Comparison of ENCODE assay signal across 20 cellular contexts in genomic region chr15:63979227-63979793, GRCh38.
DNase-seq lines count a peak whose midpoint lies in the region; ATAC-seq and TF ChIP-seq lines count a peak whose summit lies in the region.
"Had no signal": no experiment of that assay in that cellular context is flagged by ENCODE, and none has a peak within 500 bp of the region (broad histone marks: within the 10 kb centered on the region; RNA-seq: fewer than 3 reads in every experiment).

No MANE protein-coding gene starts in this region.

- in situ Hi-C loops in GM23248 (cut with MboI), result no loop called here

- no peak overlapping the region for H4K91ac ChIP-seq in mesenchymal stem cell (ENCODE audit: low read length)

- peak; percentile 8 for DNase-seq in GM23248
- DNase-seq in left ventricle myocardium superior, result no peak
- DNase-seq in retina, result peak; percentile 28
- DNase-seq in erythroblast (lab: John Stamatoyannopoulos, UW), result no peak
- DNase-seq in KG1 (lab: John Stamatoyannopoulos, UW), result no peak
- DNase-seq in mesenchymal stem cell, result no peak
- DNase-seq in dedifferentiated amniotic fluid mesenchymal stem cell (ENCODE audit: extremely low spot score), result no peak
- DNase-seq: activated CD4-positive, alpha-beta memory T cell treated with anti-CD3 and anti-CD28 coated beads for 36 hours; CD4-positive, CD25-positive, alpha-beta regulatory T cell; DMS53; left lung; NCI-H1092 treated with DMSO at 0.1 percent for 48 hours; NK-92 treated with Interleukin-12 subunit alpha and Interleukin-12 subunit beta, amount 100 ng/mL, for 24 hours; RPMI8226; stomach; T-cell had no signal

- H3K9me3 ChIP-seq in GM23248 (ENCODE audit: low read depth) (no peaks in the 10 kb centered on the region), mesenchymal stem cell (ENCODE audit: control insufficient read depth, low read length) (no peaks in the 10 kb centered on the region)
- H3K9me3 ChIP-seq: HAP-1, left lung, stomach had no signal

- H3K36me3 ChIP-seq in GM23248 (ENCODE audit: low read depth) (no peaks in the 10 kb centered on the region), mesenchymal stem cell (ENCODE audit: control insufficient read depth in 1 of 2, insufficient read depth in 2 of 2, low read depth in 1 of 2, low read length in 2 of 2) (peaks cover 3 to 11% of the 10 kb centered on the region in 2 experiments)
- H3K36me3 ChIP-seq: HAP-1, left lung had no signal

- no peak overlapping the region for H4K8ac ChIP-seq in mesenchymal stem cell (ENCODE audit: low read length)

- no peaks in the 10 kb centered on the region for H3K9me3 Mint-ChIP-seq in brain
- H3K9me3 Mint-ChIP-seq: activated CD4-positive, alpha-beta memory T cell treated with anti-CD3 and anti-CD28 coated beads for 36 hours; CD4-positive, CD25-positive, alpha-beta regulatory T cell; T-cell had no signal

- no peak overlapping the region for H3K23ac ChIP-seq in mesenchymal stem cell (ENCODE audit: low read length in 2 of 2)

- no peak overlapping the region for H3K18ac ChIP-seq in mesenchymal stem cell (ENCODE audit: low read depth in 1 of 2, low read length in 2 of 2)

- no peak overlapping the region for H3K14ac ChIP-seq in mesenchymal stem cell (ENCODE audit: low read length in 2 of 2)

- no peak for TF ChIP-seq POLR2A in erythroblast (IDR thresholded peaks at IDR 0.05; ENCODE audit: low read length)

- H3K4me1 ChIP-seq in GM23248 (ENCODE audit: insufficient read depth), result peaks cover 8% of the 10 kb centered on the region
- H3K4me1 ChIP-seq in mesenchymal stem cell (ENCODE audit: control insufficient read depth, insufficient read depth, low read depth, low read length), result peaks cover 7% of the 10 kb centered on the region

- no peak for TF ChIP-seq CTCF in brain (conservative IDR thresholded peaks at IDR 0.05)

- WGBS in GM23248 (ENCODE audit: low coverage in 1 of 2, low lambda C conversion rate in 2 of 2, missing lambda C conversion rate in 2 of 2), 2 experiments, result 82 to 87% methylated on average over 6 of the region's 6 CpGs
- WGBS in mesenchymal stem cell, result 46% methylated on average over 6 of the region's 6 CpGs

- H2AK5ac ChIP-seq in mesenchymal stem cell (ENCODE audit: low read length, severe bottlenecking), result no peak overlapping the region

- no peak overlapping the region for H3K9ac ChIP-seq in GM23248
- no peak overlapping the region for H3K9ac ChIP-seq in mesenchymal stem cell (ENCODE audit: low read length)

- no peaks in the 10 kb centered on the region for H3K27me3 Mint-ChIP-seq in brain
- H3K27me3 Mint-ChIP-seq: activated CD4-positive, alpha-beta memory T cell treated with anti-CD3 and anti-CD28 coated beads for 36 hours; T-cell had no signal

- H3K4me3 ChIP-seq in GM23248 (no peak overlapping the region), mesenchymal stem cell (ENCODE audit: insufficient read depth in 1 of 2, low read depth in 1 of 2, low read length in 2 of 2) (no peak overlapping the region)
- H3K4me3 ChIP-seq: HAP-1, K562, left lung, stomach had no signal

- H3K27me3 ChIP-seq in GM23248 (replicated peaks; ENCODE audit: insufficient read depth) (no peaks in the 10 kb centered on the region), mesenchymal stem cell (ENCODE audit: control insufficient read depth in 1 of 2, insufficient read depth in 1 of 2, low read length in 2 of 2) (peaks cover 0 to 8% of the 10 kb centered on the region in 2 experiments)
- H3K27me3 ChIP-seq: left lung, stomach had no signal

- H2BK5ac ChIP-seq in mesenchymal stem cell (ENCODE audit: low read depth, low read length, poor library complexity, severe bottlenecking), result no peak overlapping the region

- H3K79me2 ChIP-seq in GM23248 (ENCODE audit: insufficient read depth), result no peaks in the 10 kb centered on the region

- H3K36me3 Mint-ChIP-seq in brain, result no peaks in the 10 kb centered on the region
- H3K36me3 Mint-ChIP-seq: activated CD4-positive, alpha-beta memory T cell treated with anti-CD3 and anti-CD28 coated beads for 36 hours; CD4-positive, CD25-positive, alpha-beta regulatory T cell had no signal

- H2BK12ac ChIP-seq in mesenchymal stem cell (ENCODE audit: low read length in 2 of 2), result no peak overlapping the region

- ATAC-seq in left ventricle myocardium superior, result peak; percentile 51
- ATAC-seq: K562, left lung, T-cell had no signal

- H3K27ac Mint-ChIP-seq in brain, result peak overlapping the region in 3 of 5 experiments; percentile 27 to 79 (median 50)
- H3K27ac Mint-ChIP-seq: activated CD4-positive, alpha-beta memory T cell treated with anti-CD3 and anti-CD28 coated beads for 36 hours; T-cell had no signal

- H3K79me1 ChIP-seq in mesenchymal stem cell (replicated peaks; ENCODE audit: low read length, poor library complexity, severe bottlenecking), result no peaks in the 10 kb centered on the region

- no peak overlapping the region for H2BK15ac ChIP-seq in mesenchymal stem cell (ENCODE audit: low read depth, poor library complexity, severe bottlenecking)

- no peak overlapping the region for H3K4me3 Mint-ChIP-seq in brain
- H3K4me3 Mint-ChIP-seq: activated CD4-positive, alpha-beta memory T cell treated with anti-CD3 and anti-CD28 coated beads for 36 hours; CD4-positive, CD25-positive, alpha-beta regulatory T cell; T-cell had no signal

- H3K27ac ChIP-seq in GM23248 (no peak overlapping the region), mesenchymal stem cell (ENCODE audit: low read length, poor library complexity, severe bottlenecking) (no peak overlapping the region)
- H3K27ac ChIP-seq: HL-60, left lung, stomach had no signal

- no peak overlapping the region for H3K4me2 ChIP-seq in GM23248 (ENCODE audit: unreplicated experiment)
- H3K4me2 ChIP-seq in mesenchymal stem cell (ENCODE audit: low read length, poor library complexity, severe bottlenecking), result no peak overlapping the region

- H2BK120ac ChIP-seq in mesenchymal stem cell (ENCODE audit: low read depth, low read length), result no peak overlapping the region

- H2AFZ ChIP-seq in GM23248 (no peak overlapping the region), mesenchymal stem cell (ENCODE audit: low read depth, low read length) (no peak overlapping the region)

- H4K20me1 ChIP-seq in GM23248 (ENCODE audit: insufficient read depth), result no peaks in the 10 kb centered on the region

- H3K9me2 ChIP-seq in GM23248 (ENCODE audit: insufficient read depth), result no peaks in the 10 kb centered on the region

- intact Hi-C loops in left ventricle myocardium superior (cut with micrococcal nuclease), result loop anchor here (10.0 kb wide), 1 partner anchor 65 kb away; the partner anchor contains the start of gene DAPK2

- H3F3A ChIP-seq in GM23248 (ENCODE audit: insufficient read depth), result peaks cover 4% of the 10 kb centered on the region; the same call in 1 of the 2 replicates

- H3K4ac ChIP-seq in mesenchymal stem cell (ENCODE audit: low read depth in 1 of 2, low read length in 2 of 2), result no peak overlapping the region

- H3K4me1 Mint-ChIP-seq in brain, result peaks cover 31% of the 10 kb centered on the region
- H3K4me1 Mint-ChIP-seq: CD4-positive, CD25-positive, alpha-beta regulatory T cell had no signal

Comparison
In these comparisons a context has a peak if more than half of its experiments do, and no peak if none do; other contexts are left out.
1. DNase-seq: peak in GM23248 (single experiment) and retina (single experiment); none in left ventricle myocardium superior (single experiment), erythroblast (0 of 2), KG1 (single experiment), mesenchymal stem cell (single experiment) and dedifferentiated amniotic fluid mesenchymal stem cell (single experiment).